ENCODE assay signal across 2 cellular contexts in genomic region chr9:124062172-124062571, GRCh38.
TF ChIP-seq lines count a peak whose summit lies in the region.

No MANE protein-coding gene starts in this region.

TF ChIP-seq in SK-N-SH, 30 proteins besides CTCF, POLR2A, EP300 and RAD21 (continued from another document):
- TF ChIP-seq FOXJ3 (CRISPR knock-in tag; IDR thresholded peaks at IDR 0.05) (no peak), ZBTB33 (IDR thresholded peaks at IDR 0.05; ENCODE audit: borderline replicate concordance, low read depth) (no peak), NRF1 (IDR thresholded peaks at IDR 0.05; ENCODE audit: low read depth, low read length) (no peak), GABPA (IDR thresholded peaks at IDR 0.05; ENCODE audit: low read depth) (no peak), TCF12 (IDR thresholded peaks at IDR 0.05) (no peak), JUND (IDR thresholded peaks at IDR 0.05) (no peak)

TF ChIP-seq in SK-N-SH treated with all-trans-retinoic acid at 6 μM for 48 hours, 23 proteins besides CTCF, POLR2A, EP300 and RAD21 (continued from another document):
- TF ChIP-seq PATZ1 (CRISPR knock-in tag; IDR thresholded peaks at IDR 0.05; ENCODE audit: borderline replicate concordance): no peak
- no peak for TF ChIP-seq PPARA (CRISPR knock-in tag; IDR thresholded peaks at IDR 0.05; ENCODE audit: borderline replicate concordance)
- TF ChIP-seq ZNF70 (CRISPR knock-in tag; IDR thresholded peaks at IDR 0.05): no peak
- no peak for TF ChIP-seq ZFP30 (CRISPR knock-in tag; IDR thresholded peaks at IDR 0.05)
